In genomic region chr10:29412452-29413004, GRCh38 we compare ENCODE assay signal across 16 cellular contexts.
DNase-seq lines count a peak whose midpoint lies in the region; ATAC-seq and TF ChIP-seq lines count a peak whose summit lies in the region.
"Had no signal": no experiment of that assay in that cellular context is flagged by ENCODE, and none has a peak within 500 bp of the region (broad histone marks: within the 10 kb centered on the region; RNA-seq: fewer than 3 reads in every experiment).

No MANE protein-coding gene starts in this region.

- H3K9me3 ChIP-seq in adrenal gland (replicated peaks in 1 of 3) = no peaks in the 10 kb centered on the region
- no peaks in the 10 kb centered on the region for H3K9me3 ChIP-seq in muscle layer of duodenum (ENCODE audit: control insufficient read depth in 1 of 2, low read length in 2 of 2)

- H3K36me3 ChIP-seq in adrenal gland (replicated peaks in 1 of 2) (peaks cover 0 to 5% of the 10 kb centered on the region in 2 donors), muscle layer of duodenum (ENCODE audit: control insufficient read depth in 1 of 2, insufficient read depth in 2 of 2, low read length in 2 of 2) (peaks cover 7 to 8% of the 10 kb centered on the region in 2 donors)

- H3K4me3 ChIP-seq in AG10803 (ENCODE audit: low read length) = no peak overlapping the region
- peak overlapping the region in 1 of 4 donors; percentile 28 for H3K4me3 ChIP-seq in adrenal gland
- no peak overlapping the region for H3K4me3 ChIP-seq in muscle layer of duodenum (ENCODE audit: low read depth in 1 of 2, low read length in 2 of 2)
- H3K4me3 ChIP-seq: GM23338 had no signal

- TF ChIP-seq POLR2A in adrenal gland (IDR thresholded peaks at IDR 0.05) = no peak

- peaks cover 36 to 59% of the 10 kb centered on the region in 2 donors for H3K4me1 ChIP-seq in adrenal gland (replicated peaks in 1 of 2)
- peaks cover 18 to 32% of the 10 kb centered on the region in 2 donors for H3K4me1 ChIP-seq in muscle layer of duodenum (ENCODE audit: control insufficient read depth in 1 of 2, insufficient read depth in 2 of 2, low read length in 2 of 2)

- H3K27ac ChIP-seq in adrenal gland (peak overlapping the region in 4 of 5 donors; percentile 13 to 70 (median 52)), muscle layer of duodenum (ENCODE audit: low read length) (peak overlapping the region; percentile 39)

- ATAC-seq in GM21786 (IDR thresholded peaks at IDR 0.05; ENCODE audit: unreplicated experiment) (peak; percentile 29), HG03342 (IDR thresholded peaks at IDR 0.05; ENCODE audit: unreplicated experiment) (no peak)
- ATAC-seq: effector memory CD8-positive, alpha-beta T cell; GM23338 had no signal

- no peaks in the 10 kb centered on the region for H3K27me3 ChIP-seq in adrenal gland
- H3K27me3 ChIP-seq in muscle layer of duodenum (ENCODE audit: low read depth, low read length) = no peaks in the 10 kb centered on the region

- intact Hi-C loops in adrenal gland (cut with DNase I) = no loop called here

- peak; percentile 14 for DNase-seq in AG10803 (ENCODE audit: low read depth)
- DNase-seq in adrenal gland = peak in 1 of 7 donors; percentile 32
- DNase-seq in NAMALWA (ENCODE audit: low spot score) = no peak
- no peak for DNase-seq in ureter (ENCODE audit: low spot score)
- DNase-seq in stimulated activated CD4-positive, alpha-beta T cell treated with anti-CD3 and anti-CD28 coated beads, Interleukin-2, amount 100 ng/mL, for 48 hours = no peak
- DNase-seq: AML-193; amniotic stem cell; effector memory CD8-positive, alpha-beta T cell; midbrain; NCI-H2029 treated with DMSO at 0.1 percent for 48 hours; retina; T-helper 9 cell had no signal

- 38 to 48% (median 44%) methylated on average over 4 of the region's 4 CpGs for WGBS in adrenal gland, 4 donors

- TF ChIP-seq CTCF in AG10803 (conservative IDR thresholded peaks at IDR 0.05; ENCODE audit: low read length) (no peak), adrenal gland (IDR thresholded peaks at IDR 0.05) (no peak)
